In the genomic region with DNA sequence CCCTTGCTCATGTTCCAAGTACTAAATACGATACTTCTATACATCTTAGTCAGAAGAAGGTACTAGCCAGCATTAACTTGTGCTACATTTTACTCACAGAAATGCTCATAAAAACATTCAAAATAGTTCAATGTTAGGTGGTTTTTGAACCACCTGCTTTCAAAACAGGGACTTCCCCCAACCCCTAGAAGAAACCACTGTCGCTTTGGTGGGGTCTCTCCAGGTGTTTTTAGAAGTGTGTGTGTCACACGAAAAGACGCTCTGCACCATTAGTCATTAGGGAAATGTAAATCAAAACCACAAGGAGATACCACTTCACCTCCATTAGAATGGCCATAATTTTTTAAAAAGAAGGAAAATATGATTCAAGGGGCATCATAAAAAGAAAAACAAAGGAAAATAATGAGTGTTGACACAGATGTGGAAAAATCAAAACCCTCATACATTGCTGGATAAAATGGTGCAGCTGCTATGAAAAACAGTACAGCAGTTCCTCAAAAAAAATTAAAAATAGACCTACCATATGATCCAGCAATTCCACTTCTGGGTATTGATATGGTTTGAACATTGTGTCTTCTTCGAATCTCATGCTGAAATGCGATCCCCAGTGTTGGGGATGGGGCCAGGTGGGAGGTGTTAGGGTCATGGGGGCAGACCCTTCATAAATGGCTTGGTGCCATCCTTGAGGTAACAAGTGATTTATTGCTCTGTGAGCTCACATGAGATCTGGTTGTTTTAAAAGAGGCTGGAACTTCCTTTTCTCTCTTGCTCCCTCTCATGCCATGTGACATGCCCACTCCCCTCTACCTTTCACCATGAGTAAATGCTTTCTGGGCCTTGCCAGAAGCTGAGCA, we compare ENCODE assay signal across 9 cellular contexts.
A peak's percentile ranks its signal among the peaks of the same experiment; 100 is the strongest.
DNase-seq lines count a peak whose midpoint lies in the region; ATAC-seq, FAIRE-seq and TF ChIP-seq lines count a peak whose summit lies in the region.
"Had no signal": no experiment of that assay in that cellular context is flagged by ENCODE, and none has a peak within 500 bp of the region (broad histone marks: within the 10 kb centered on the region; RNA-seq: fewer than 3 reads in every experiment).

No MANE protein-coding gene starts in this region.

- peak; percentile 23 for DNase-seq in activated gamma-delta T cell treated with Interleukin-2 at 50 U/mL for 16 hours
- no peak for DNase-seq in activated gamma-delta T cell (lab: John Stamatoyannopoulos, UW)
- DNase-seq in T-helper 17 cell, result no peak
- no peak for DNase-seq in effector memory CD8-positive, alpha-beta T cell
- DNase-seq in HepG2 (ENCODE audit: low spot score), result no peak
- no peak for DNase-seq in NCI-H1436 (lab: John Stamatoyannopoulos, UW)
- no peak for DNase-seq in sigmoid colon

- peaks cover 53% of the 10 kb centered on the region for H3K79me2 ChIP-seq in HepG2 (ENCODE audit: insufficient read depth, low read length)

- H3K4me1 Mint-ChIP-seq in T-helper 17 cell, result peaks cover 14% of the 10 kb centered on the region
- peaks cover 2 to 3% of the 10 kb centered on the region in 2 donors for H3K4me1 Mint-ChIP-seq in effector memory CD8-positive, alpha-beta T cell (ENCODE audit: low read depth in 2 of 2)

- H3K27ac Mint-ChIP-seq in T-helper 17 cell, result no peak overlapping the region
- no peak overlapping the region for H3K27ac Mint-ChIP-seq in effector memory CD8-positive, alpha-beta T cell

- H4K20me1 ChIP-seq in HepG2 (ENCODE audit: insufficient read depth, low read length), result no peaks in the 10 kb centered on the region; the same call in 1 of the 2 replicates

- no peak overlapping the region for H3K4me2 ChIP-seq in HepG2 (ENCODE audit: low read depth, low read length)

- no peaks in the 10 kb centered on the region for H3K9me3 ChIP-seq in T-helper 17 cell (ENCODE audit: control insufficient read depth, low read length, poor library complexity, severe bottlenecking)
- no peaks in the 10 kb centered on the region for H3K9me3 ChIP-seq in HepG2 (ENCODE audit: low read length)
- H3K9me3 ChIP-seq in sigmoid colon, result no peaks in the 10 kb centered on the region

- H3K36me3 ChIP-seq in HepG2 (replicated peaks in 1 of 2; ENCODE audit: control insufficient read depth in 1 of 2, insufficient read depth in 2 of 2, low read length in 2 of 2), result peaks cover 0 to 28% of the 10 kb centered on the region in 2 experiments; a peak in 2 of 5 replicates
- H3K36me3 ChIP-seq in sigmoid colon, result no peaks in the 10 kb centered on the region

- in situ Hi-C loops in HepG2 (cut with HindIII; ENCODE audit: extremely low pct_ligation_motif_present, low pct_unique_long_range_greater_than_20kb), result no loop called here

- TF ChIP-seq RAD21 in HepG2 (CRISPR knock-in tag; IDR thresholded peaks at IDR 0.05), result no peak

- no peak overlapping the region for H3K27ac ChIP-seq in HepG2 (ENCODE audit: extremely low read length, insufficient read depth, low read length)
- H3K27ac ChIP-seq in sigmoid colon, result no peak overlapping the region

- POLR2A ChIA-PET in HepG2 (lab: Yijun Ruan, JAX), result no interaction called here

- H3K9ac ChIP-seq in HepG2 (ENCODE audit: insufficient read depth, low read depth, low read length), result no peak overlapping the region

- CTCF ChIA-PET in HepG2 (lab: Yijun Ruan, JAX; ENCODE audit: low intra/inter-chr PET ratio, low total read pairs), result no interaction called here

- intact Hi-C loops in HepG2 (cut with micrococcal nuclease; ENCODE audit: unreplicated experiment), result no loop called here
- intact Hi-C loops in sigmoid colon (cut with DNase I), result no loop called here

- TF ChIP-seq CTCF in HepG2 (CRISPR knock-in tag; IDR thresholded peaks at IDR 0.05) (no peak), sigmoid colon (IDR thresholded peaks at IDR 0.05) (no peak)

- TF ChIP-seq EP300 in HepG2 (IDR thresholded peaks at IDR 0.05; ENCODE audit: low read depth in 2 of 2, low read length in 2 of 2) (no peak), HepG2 (CRISPR knock-in tag; IDR thresholded peaks at IDR 0.05; ENCODE audit: borderline replicate concordance) (no peak), sigmoid colon (IDR thresholded peaks at IDR 0.05) (no peak)

- 97% methylated on average over 6 of the region's 6 CpGs for WGBS in HepG2 (ENCODE audit: low lambda C conversion rate)
- 43 to 85% methylated on average over 6 of the region's 6 CpGs for whole genome bisulfite sequencing in sigmoid colon, 2 donors

- peaks cover 39% of the 10 kb centered on the region for H3K27me3 Mint-ChIP-seq in T-helper 17 cell
- peaks cover 33 to 58% of the 10 kb centered on the region in 2 donors for H3K27me3 Mint-ChIP-seq in effector memory CD8-positive, alpha-beta T cell

- H3K27me3 ChIP-seq in HepG2 (ENCODE audit: control insufficient read depth in 1 of 2, insufficient read depth in 2 of 2, low read length in 2 of 2) (no peaks in the 10 kb centered on the region), sigmoid colon (no peaks in the 10 kb centered on the region)

- H2AFZ ChIP-seq in HepG2 (ENCODE audit: low read length), result no peak overlapping the region

- FAIRE-seq in HepG2 (lab: Jason Lieb, UNC), result no peak

- ATAC-seq in HG03354 (IDR thresholded peaks at IDR 0.05; ENCODE audit: poor library complexity, severe bottlenecking, unreplicated experiment) (peak; percentile 73), T-helper 17 cell (peak; percentile 86), HepG2 (no peak)
- ATAC-seq in effector memory CD8-positive, alpha-beta T cell (replicated peaks), result peak; percentile 43

- TF ChIP-seq POLR2A in HepG2 (IDR thresholded peaks at IDR 0.05; ENCODE audit: insufficient read depth in 1 of 2, low read depth in 2 of 2, low read length in 2 of 2) (no peak), sigmoid colon (IDR thresholded peaks at IDR 0.05) (no peak)

- no TSS peak for BruUV-seq in HepG2 (replicated peaks; lab: Mats Ljungman, UMichigan)

- H3K9me3 Mint-ChIP-seq in effector memory CD8-positive, alpha-beta T cell, result no peaks in the 10 kb centered on the region
- H3K9me3 Mint-ChIP-seq: CD8-positive, alpha-beta memory T cell had no signal

- H3K36me3 Mint-ChIP-seq in T-helper 17 cell (ENCODE audit: low read depth), result peaks cover 6% of the 10 kb centered on the region
- H3K36me3 Mint-ChIP-seq in effector memory CD8-positive, alpha-beta T cell (ENCODE audit: insufficient read depth), result no peaks in the 10 kb centered on the region
- H3K36me3 Mint-ChIP-seq: CD8-positive, alpha-beta memory T cell had no signal

- H3K4me3 ChIP-seq in HepG2 (replicated peaks in 1 of 3; ENCODE audit: insufficient read depth in 1 of 3, low read depth in 2 of 3, low read length in 3 of 3) (no peak overlapping the region), sigmoid colon (no peak overlapping the region)

- H3K4me3 Mint-ChIP-seq in T-helper 17 cell, result peak overlapping the region; percentile 9
- no peak overlapping the region for H3K4me3 Mint-ChIP-seq in effector memory CD8-positive, alpha-beta T cell

- peaks cover 11% of the 10 kb centered on the region; the same call in 1 of the 2 replicates for H3K4me1 ChIP-seq in HepG2 (ENCODE audit: insufficient read depth, low read length)
- H3K4me1 ChIP-seq in sigmoid colon, result no peaks in the 10 kb centered on the region

TF ChIP-seq in HepG2, 621 proteins besides CTCF, POLR2A, EP300 and RAD21:
- TF ChIP-seq SNAI1 (CRISPR knock-in tag; IDR thresholded peaks at IDR 0.05; ENCODE audit: borderline replicate concordance) (no peak), MTF1 (CRISPR knock-in tag; IDR thresholded peaks at IDR 0.05) (no peak), PRMT3 (CRISPR knock-in tag; IDR thresholded peaks at IDR 0.05; ENCODE audit: borderline replicate concordance, low read depth) (no peak), ZNF451 (CRISPR knock-in tag; IDR thresholded peaks at IDR 0.05) (no peak)
- TF ChIP-seq, protein P1, sequence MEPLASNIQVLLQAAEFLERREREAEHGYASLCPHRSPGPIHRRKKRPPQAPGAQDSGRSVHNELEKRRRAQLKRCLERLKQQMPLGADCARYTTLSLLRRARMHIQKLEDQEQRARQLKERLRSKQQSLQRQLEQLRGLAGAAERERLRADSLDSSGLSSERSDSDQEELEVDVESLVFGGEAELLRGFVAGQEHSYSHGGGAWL (CRISPR knock-in tag; IDR thresholded peaks at IDR 0.05), result no peak
TF ChIP-seq in HepG2: peak in this region for 0.
